In the genomic region with DNA sequence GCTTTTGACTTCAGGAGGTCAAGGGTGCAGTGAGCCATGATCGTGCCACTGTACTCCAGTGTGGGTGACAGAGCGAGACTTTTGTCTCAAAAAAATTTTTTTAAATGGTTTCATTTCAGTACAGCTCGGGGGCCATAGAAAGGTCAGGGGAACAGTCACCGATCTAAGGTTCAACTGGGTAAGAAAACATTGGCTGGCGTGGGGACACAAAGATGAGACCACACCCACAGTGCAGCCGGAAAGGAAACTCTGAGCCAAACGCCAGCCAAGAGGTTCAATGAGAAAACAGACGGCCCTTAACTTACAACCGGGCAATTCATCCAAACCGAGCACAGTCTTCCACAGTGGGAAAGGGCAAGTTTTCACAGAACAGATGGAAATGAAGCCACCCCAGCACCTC, we compare ENCODE assay signal across 26 cellular contexts.
DNase-seq lines count a peak whose midpoint lies in the region; ATAC-seq, FAIRE-seq and TF ChIP-seq lines count a peak whose summit lies in the region.
"Had no signal": no experiment of that assay in that cellular context is flagged by ENCODE, and none has a peak within 500 bp of the region (broad histone marks: within the 10 kb centered on the region; RNA-seq: fewer than 3 reads in every experiment).

No MANE protein-coding gene starts in this region.

- POLR2A ChIA-PET in endothelial cell of umbilical vein (lab: Charles Lee), result no interaction called here

- ATAC-seq in heart left ventricle, result peak in 3 of 4 donors; percentile 43 to 68 (median 55)
- ATAC-seq in Right ventricle myocardium superior (ENCODE audit: poor library complexity), result no peak
- no peak for ATAC-seq in CD4-positive, CD25-positive, alpha-beta regulatory T cell (ENCODE audit: low read depth in 2 of 2)
- ATAC-seq: GM23338, HCT116 had no signal

- H3K27me3 Mint-ChIP-seq in CD4-positive, CD25-positive, alpha-beta regulatory T cell, result no peaks in the 10 kb centered on the region
- H3K27me3 Mint-ChIP-seq: CD8-positive, alpha-beta memory T cell had no signal

- no peaks in the 10 kb centered on the region for H3K79me2 ChIP-seq in endothelial cell of umbilical vein (ENCODE audit: control insufficient read depth, insufficient read depth, low read length)

- peak overlapping the region in 2 of 3 donors; percentile 46 to 73 for H3K27ac Mint-ChIP-seq in CD4-positive, CD25-positive, alpha-beta regulatory T cell
- H3K27ac Mint-ChIP-seq: CD8-positive, alpha-beta memory T cell; GM23338 had no signal

- no peaks in the 10 kb centered on the region for H3K9me3 ChIP-seq in heart left ventricle
- no peaks in the 10 kb centered on the region for H3K9me3 ChIP-seq in CD4-positive, CD25-positive, alpha-beta regulatory T cell (ENCODE audit: control insufficient read depth in 2 of 2, low read length in 2 of 2)
- no peaks in the 10 kb centered on the region for H3K9me3 ChIP-seq in endothelial cell of umbilical vein (replicated peaks; ENCODE audit: control insufficient read depth, insufficient read depth, low read length)
- H3K9me3 ChIP-seq in mucosa of rectum (ENCODE audit: control insufficient read depth in 2 of 2, low read length in 2 of 2), result no peaks in the 10 kb centered on the region
- H3K9me3 ChIP-seq: Peyer's patch, SJSA1 had no signal

- no TSS peak for BruUV-seq in endothelial cell of umbilical vein (replicated peaks; lab: Mats Ljungman, UMichigan)

- no peaks in the 10 kb centered on the region for H3K9me3 Mint-ChIP-seq in CD4-positive, CD25-positive, alpha-beta regulatory T cell
- H3K9me3 Mint-ChIP-seq: CD8-positive, alpha-beta memory T cell; GM23338 had no signal

- no peak overlapping the region for H2AFZ ChIP-seq in endothelial cell of umbilical vein (ENCODE audit: low read depth, low read length)
- H2AFZ ChIP-seq: GM23338 had no signal

- H3K4me3 Mint-ChIP-seq in CD4-positive, CD25-positive, alpha-beta regulatory T cell, result peak overlapping the region in 1 of 4 donors; percentile 31
- H3K4me3 Mint-ChIP-seq: CD8-positive, alpha-beta memory T cell; GM23338 had no signal

- 58 to 67% (median 62%) methylated on average over 10 of the region's 10 CpGs for WGBS in heart left ventricle, 4 donors

- no peak for TF ChIP-seq POLR2A in heart left ventricle (IDR thresholded peaks at IDR 0.05)
- no peak for TF ChIP-seq POLR2A in endothelial cell of umbilical vein (IDR thresholded peaks at IDR 0.05; ENCODE audit: low read depth, low read length)

- H3K4me1 Mint-ChIP-seq in CD4-positive, CD25-positive, alpha-beta regulatory T cell, result peaks cover 0 to 13% (median 4%) of the 10 kb centered on the region in 4 donors
- H3K4me1 Mint-ChIP-seq: CD8-positive, alpha-beta memory T cell; GM23338 had no signal

- intact Hi-C loops in heart left ventricle (cut with DNase I) (loop anchor here in 1 of 10 donors (10.0 kb wide), 1 partner anchor 688 kb away; no protein-coding TSS in a partner anchor), Right ventricle myocardium superior (cut with DNase I) (no loop called here), endothelial cell of umbilical vein (cut with micrococcal nuclease) (no loop called here)

- peak; percentile 68 for FAIRE-seq in endothelial cell of umbilical vein (lab: Jason Lieb, UNC)
- FAIRE-seq: G401.6, GM18507 had no signal

- no peaks in the 10 kb centered on the region for H3K9me1 ChIP-seq in endothelial cell of umbilical vein (replicated peaks; ENCODE audit: control insufficient read depth, extremely low read depth, insufficient read depth, low read length)

- H3K9ac ChIP-seq in endothelial cell of umbilical vein (replicated peaks; ENCODE audit: extremely low read depth, insufficient read depth, low read length), result no peak overlapping the region
- peak overlapping the region in 1 of 2 donors; percentile 36 for H3K9ac ChIP-seq in mucosa of rectum (ENCODE audit: low read depth in 1 of 2, low read length in 2 of 2)

- CTCF ChIA-PET in endothelial cell of umbilical vein (lab: Charles Lee), result no interaction called here

- H3K27me3 ChIP-seq in heart left ventricle (no peaks in the 10 kb centered on the region), endothelial cell of umbilical vein (ENCODE audit: control insufficient read depth in 2 of 2, insufficient read depth in 2 of 2, low read length in 2 of 2) (no peaks in the 10 kb centered on the region), mucosa of rectum (ENCODE audit: control insufficient read depth in 2 of 2, insufficient read depth in 2 of 2, low read length in 2 of 2) (no peaks in the 10 kb centered on the region)
- H3K27me3 ChIP-seq in CD4-positive, CD25-positive, alpha-beta regulatory T cell (ENCODE audit: control insufficient read depth, insufficient read depth, low read length), result no peaks in the 10 kb centered on the region
- H3K27me3 ChIP-seq: Peyer's patch, SJSA1 had no signal

- no peak overlapping the region for H3K4me3 ChIP-seq in heart left ventricle
- H3K4me3 ChIP-seq in CD4-positive, CD25-positive, alpha-beta regulatory T cell (ENCODE audit: low read depth, low read length), result no peak overlapping the region
- H3K4me3 ChIP-seq in endothelial cell of umbilical vein (replicated peaks in 1 of 3; ENCODE audit: insufficient read depth in 1 of 3, low read depth in 1 of 3, low read length in 3 of 3), result no peak overlapping the region
- peak overlapping the region in 1 of 2 donors; percentile 2 for H3K4me3 ChIP-seq in mucosa of rectum (ENCODE audit: low read length in 2 of 2)
- H3K4me3 ChIP-seq: GM23338, Peyer's patch, SJSA1 had no signal

- TF ChIP-seq CTCF in heart left ventricle (IDR thresholded peaks at IDR 0.05) (no peak), endothelial cell of umbilical vein (IDR thresholded peaks at IDR 0.05; ENCODE audit: extremely low read depth in 1 of 2, insufficient read depth in 1 of 2, low read depth in 1 of 2, low read length in 2 of 2) (no peak)

- H3K36me3 ChIP-seq in heart left ventricle (peaks cover 0 to 38% (median 21%) of the 10 kb centered on the region in 9 donors), endothelial cell of umbilical vein (ENCODE audit: control insufficient read depth in 2 of 2, extremely low read depth in 1 of 2, insufficient read depth in 2 of 2, low read length in 2 of 2) (peaks cover 0 to 4% of the 10 kb centered on the region in 2 experiments), mucosa of rectum (ENCODE audit: control insufficient read depth in 2 of 2, insufficient read depth in 2 of 2, low read length in 2 of 2) (peaks cover 16 to 18% of the 10 kb centered on the region in 2 donors)
- H3K36me3 ChIP-seq in CD4-positive, CD25-positive, alpha-beta regulatory T cell (ENCODE audit: control insufficient read depth, insufficient read depth, low read length), result peaks cover 29% of the 10 kb centered on the region

- H3K4me1 ChIP-seq in heart left ventricle (peaks cover 0 to 19% (median 9%) of the 10 kb centered on the region in 12 donors), endothelial cell of umbilical vein (ENCODE audit: control insufficient read depth, extremely low read depth, insufficient read depth, low read length) (peaks cover 3% of the 10 kb centered on the region), mucosa of rectum (ENCODE audit: control insufficient read depth in 2 of 2, insufficient read depth in 2 of 2, low read length in 2 of 2) (peaks cover 7 to 14% of the 10 kb centered on the region in 2 donors)
- no peaks in the 10 kb centered on the region for H3K4me1 ChIP-seq in CD4-positive, CD25-positive, alpha-beta regulatory T cell (ENCODE audit: control insufficient read depth, insufficient read depth, low read length, poor library complexity, severe bottlenecking)
- H3K4me1 ChIP-seq: Peyer's patch, SJSA1 had no signal

- peak in 1 of 5 donors; percentile 11 for DNase-seq in heart left ventricle
- DNase-seq in Right ventricle myocardium superior, result no peak
- DNase-seq in CD4-positive, CD25-positive, alpha-beta regulatory T cell, result peak in 1 of 3 donors; percentile 41
- DNase-seq in endothelial cell of umbilical vein (ENCODE audit: low read depth, low spot score), result peak; percentile 21
- DNase-seq in T-helper 9 cell, result no peak
- no peak for DNase-seq in cerebellum (ENCODE audit: low spot score)
- DNase-seq: AML-193; C1 segment of cervical spinal cord; CD8-positive, alpha-beta memory T cell; KBM-7; MM.1S; NCI-H1092 treated with DMSO at 0.1 percent for 48 hours; NCI-H1436 treated with DMSO at 0.1 percent for 48 hours; NCI-H2029; NCI-H345; NCI-H524; NCI-H774; NK-92 treated with Interleukin-12 subunit alpha and Interleukin-12 subunit beta, amount 100 ng/mL, for 24 hours; Peyer's patch had no signal

- dilution Hi-C loops in endothelial cell of umbilical vein (cut with MboI; ENCODE audit: extremely low pct_ligation_motif_present, low sequenced_read_pairs), result no loop called here

- H4K20me1 ChIP-seq in endothelial cell of umbilical vein (replicated peaks; ENCODE audit: control insufficient read depth, extremely low read depth, insufficient read depth, low read length), result no peaks in the 10 kb centered on the region

- H3K4me2 ChIP-seq in endothelial cell of umbilical vein (ENCODE audit: insufficient read depth, low read length), result no peak overlapping the region
- H3K4me2 ChIP-seq: GM23338 had no signal

- peaks cover 36% of the 10 kb centered on the region for H3K36me3 Mint-ChIP-seq in CD4-positive, CD25-positive, alpha-beta regulatory T cell

- no peak overlapping the region for H3K27ac ChIP-seq in heart left ventricle
- H3K27ac ChIP-seq in CD4-positive, CD25-positive, alpha-beta regulatory T cell (ENCODE audit: insufficient read depth, low read length, poor library complexity, severe bottlenecking), result no peak overlapping the region
- H3K27ac ChIP-seq in endothelial cell of umbilical vein (ENCODE audit: insufficient read depth, low read depth, low read length), result no peak overlapping the region
- H3K27ac ChIP-seq in mucosa of rectum (ENCODE audit: low read depth in 2 of 2, low read length in 2 of 2), result peak overlapping the region; percentile 21 to 48
- H3K27ac ChIP-seq: HL-60, Peyer's patch, SJSA1 had no signal

TF ChIP-seq in endothelial cell of umbilical vein, 7 proteins besides CTCF, POLR2A, EP300 and RAD21:
- no peak for TF ChIP-seq POLR2AphosphoS5 (IDR thresholded peaks at IDR 0.05; ENCODE audit: insufficient read depth, low read depth, low read length)
- no peak for TF ChIP-seq GATA2 (IDR thresholded peaks at IDR 0.05; ENCODE audit: insufficient read depth, insufficient read length, low read depth, low read length)
- no peak for TF ChIP-seq EZH2 (IDR thresholded peaks at IDR 0.05; ENCODE audit: borderline replicate concordance, low read depth, low read length, severe bottlenecking)
- TF ChIP-seq FOS (IDR thresholded peaks at IDR 0.05; ENCODE audit: borderline replicate concordance, insufficient read depth, low read length), result no peak
- TF ChIP-seq JUN (IDR thresholded peaks at IDR 0.05; ENCODE audit: borderline replicate concordance, insufficient read depth, insufficient read length, low read depth), result no peak

Comparison
In these comparisons a context has a peak if more than half of its experiments do, and no peak if none do; other contexts are left out.
1. ATAC-seq: peak in heart left ventricle (3 of 4); none in Right ventricle myocardium superior (single experiment) and CD4-positive, CD25-positive, alpha-beta regulatory T cell (0 of 2).
2. H3K27ac ChIP-seq: peak in mucosa of rectum (2 of 2); none in heart left ventricle (0 of 12), CD4-positive, CD25-positive, alpha-beta regulatory T cell (single experiment) and endothelial cell of umbilical vein (single experiment).